8 cellular contexts compared by ENCODE assay signal in the genomic region with DNA sequence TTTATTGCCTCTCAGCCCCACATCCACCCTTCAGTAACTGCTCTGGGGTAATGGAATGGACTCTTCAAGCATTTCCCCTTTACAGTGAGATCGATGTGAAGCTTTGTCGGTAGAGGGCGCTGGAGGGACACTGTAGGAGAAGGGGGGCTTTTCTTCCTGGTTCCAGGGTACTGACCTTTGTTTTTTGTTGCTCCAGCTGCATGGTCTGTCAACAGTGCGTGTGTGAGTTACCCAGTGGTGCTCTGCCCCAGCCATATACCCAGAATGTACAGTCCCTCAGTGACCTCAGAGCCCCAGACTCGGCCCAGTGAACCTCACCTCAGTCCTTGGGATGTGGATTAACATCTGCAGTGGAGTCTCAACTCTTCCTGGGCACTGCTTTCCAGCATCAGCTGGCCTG.
DNase-seq lines count a peak whose midpoint lies in the region; ATAC-seq and TF ChIP-seq lines count a peak whose summit lies in the region.

No MANE protein-coding gene starts in this region.

- CTCF ChIA-PET in PC-9 (lab: Charles Lee): interaction anchor here (0.6 to 1.3 kb wide), 2 partner anchors 21 to 268 kb away, joined by 3 to 5 read pairs; no protein-coding TSS in a partner anchor

- no peaks in the 10 kb centered on the region for H3K9me3 ChIP-seq in PC-9 (ENCODE audit: insufficient read depth, low read depth)

- no peak overlapping the region for H3K4me2 ChIP-seq in PC-9

- no peak overlapping the region for H3K27ac Mint-ChIP-seq in stimulated activated memory B cell treated with anti-CD40 and anti-IgM and Interleukin-4, amounts not matched to agents 10 μg/mL and 1 μg/mL and 100 μg/mL, for 72 hours

- peaks cover 38% of the 10 kb centered on the region for H3K27me3 Mint-ChIP-seq in stimulated activated memory B cell treated with anti-CD40 and anti-IgM and Interleukin-4, amounts not matched to agents 10 μg/mL and 1 μg/mL and 100 μg/mL, for 72 hours

- H4K20me1 ChIP-seq in PC-9 (ENCODE audit: insufficient read depth): no peaks in the 10 kb centered on the region

- no peak overlapping the region for H2AFZ ChIP-seq in PC-9

- no peak overlapping the region for H3K27ac ChIP-seq in PC-9
- no peak overlapping the region for H3K27ac ChIP-seq in caudate nucleus (ENCODE audit: low read depth, low read length)

- H3K4me3 ChIP-seq in PC-9: no peak overlapping the region

- H3K9me3 Mint-ChIP-seq in stimulated activated memory B cell treated with anti-CD40 and anti-IgM and Interleukin-4, amounts not matched to agents 10 μg/mL and 1 μg/mL and 100 μg/mL, for 72 hours: no peaks in the 10 kb centered on the region

- H3K4me3 Mint-ChIP-seq in stimulated activated memory B cell treated with anti-CD40 and anti-IgM and Interleukin-4, amounts not matched to agents 10 μg/mL and 1 μg/mL and 100 μg/mL, for 72 hours: no peak overlapping the region

- no peaks in the 10 kb centered on the region for H3F3A ChIP-seq in PC-9 (ENCODE audit: insufficient read depth, low read depth)

- peak; percentile 43 for ATAC-seq in HG03442 (IDR thresholded peaks at IDR 0.05; ENCODE audit: unreplicated experiment)
- ATAC-seq in left colon: peak; percentile 79
- ATAC-seq in stimulated activated memory B cell treated with anti-CD40 and anti-IgM and Interleukin-4, amounts not matched to agents 10 μg/mL and 1 μg/mL and 100 μg/mL, for 72 hours: peak; percentile 41
- no peak for ATAC-seq in HG03439 (IDR thresholded peaks at IDR 0.05; ENCODE audit: unreplicated experiment)

- no peaks in the 10 kb centered on the region for H3K36me3 ChIP-seq in PC-9 (ENCODE audit: low read depth)

- no peaks in the 10 kb centered on the region for H3K27me3 ChIP-seq in PC-9 (ENCODE audit: insufficient read depth, low read depth)

- H3K79me2 ChIP-seq in PC-9 (ENCODE audit: low read depth): no peaks in the 10 kb centered on the region

- no peaks in the 10 kb centered on the region for H3K36me3 Mint-ChIP-seq in stimulated activated memory B cell treated with anti-CD40 and anti-IgM and Interleukin-4, amounts not matched to agents 10 μg/mL and 1 μg/mL and 100 μg/mL, for 72 hours

- no peaks in the 10 kb centered on the region for H3K9me2 ChIP-seq in PC-9 (ENCODE audit: insufficient read depth)

- BruUV-seq in PC-9 (replicated peaks; lab: Mats Ljungman, UMichigan): no TSS peak

- intact Hi-C loops in PC-9 (cut with micrococcal nuclease; ENCODE audit: unreplicated experiment) (loop anchor here (1.0 to 10.0 kb wide), 4 partner anchors 183 to 733 kb away; no protein-coding TSS in a partner anchor), left colon (cut with DNase I, micrococcal nuclease) (no loop called here)

- no peaks in the 10 kb centered on the region for H3K4me1 ChIP-seq in PC-9 (replicated peaks; ENCODE audit: insufficient read depth)

- DNase-seq in DMS53 (lab: John Stamatoyannopoulos, UW) (peak; percentile 62), DMS53 treated with DMSO at 0.1 percent for 48 hours (lab: John Stamatoyannopoulos, UW; ENCODE audit: unreplicated experiment) (no peak), PC-9 (peak in 1 of 2 experiments; percentile 65), caudate nucleus (lab: John Stamatoyannopoulos, UW) (peak in 33 of 61 donors; percentile 3 to 55 (median 18)), left colon (peak; percentile 50 to 83)

- H3K4me1 Mint-ChIP-seq in stimulated activated memory B cell treated with anti-CD40 and anti-IgM and Interleukin-4, amounts not matched to agents 10 μg/mL and 1 μg/mL and 100 μg/mL, for 72 hours: no peaks in the 10 kb centered on the region

- TF ChIP-seq CTCF in PC-9 (conservative IDR thresholded peaks at IDR 0.05): peak; percentile 82

- POLR2A ChIA-PET in PC-9 (lab: Charles Lee; ENCODE audit: unreplicated experiment): no interaction called here
